In genomic region chr2:106115250-106115649, GRCh38 we compare ENCODE assay signal across 1 cellular context.
TF ChIP-seq lines count a peak whose summit lies in the region.

No MANE protein-coding gene starts in this region.

TF ChIP-seq in SK-N-SH treated with all-trans-retinoic acid at 6 μM for 48 hours, 23 proteins besides CTCF, POLR2A, EP300 and RAD21 (continued from another document):
- no peak for TF ChIP-seq TSHZ2 (CRISPR knock-in tag; IDR thresholded peaks at IDR 0.05)
- no peak for TF ChIP-seq ESRRG (CRISPR knock-in tag; IDR thresholded peaks at IDR 0.05)
- no peak for TF ChIP-seq ISL1 (CRISPR knock-in tag; IDR thresholded peaks at IDR 0.05)
- TF ChIP-seq ZNF70 (CRISPR knock-in tag; IDR thresholded peaks at IDR 0.05), result no peak
